In the genomic region with DNA sequence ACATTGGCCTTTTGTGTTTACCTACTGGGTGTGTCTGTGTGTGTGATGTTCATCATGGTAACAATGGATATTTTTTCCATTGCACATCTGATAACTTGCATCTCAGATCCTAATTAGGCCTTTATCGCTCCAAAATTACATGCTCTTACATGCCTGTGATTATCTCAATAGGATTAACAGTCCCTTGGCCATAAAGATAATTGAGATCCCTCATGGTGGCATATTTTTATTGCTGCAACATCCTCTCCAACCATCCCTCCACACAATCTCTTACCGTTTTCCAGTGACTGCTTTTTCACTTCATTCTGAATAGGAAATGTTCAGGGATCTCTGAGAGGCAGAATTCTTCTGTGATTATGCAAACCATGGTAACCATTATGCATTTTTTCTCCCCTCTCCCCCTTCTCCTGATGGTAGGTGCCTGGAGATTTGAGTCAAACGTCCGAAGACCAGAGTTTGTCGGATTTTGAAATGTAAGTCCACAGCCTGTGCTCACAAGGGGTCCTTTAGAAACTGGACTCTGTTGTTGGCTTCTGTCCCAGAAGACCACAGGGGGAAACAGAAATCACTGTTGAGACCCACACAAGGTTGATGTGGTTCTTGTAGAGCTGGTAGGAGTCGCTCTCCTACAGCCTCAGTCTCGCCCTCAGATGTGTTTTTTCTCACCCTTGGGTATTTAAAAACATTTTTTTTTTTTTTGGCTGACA, we compare ENCODE assay signal across 26 cellular contexts.
DNase-seq lines count a peak whose midpoint lies in the region; FAIRE-seq and TF ChIP-seq lines count a peak whose summit lies in the region.
"Had no signal": no experiment of that assay in that cellular context is flagged by ENCODE, and none has a peak within 500 bp of the region (broad histone marks: within the 10 kb centered on the region; RNA-seq: fewer than 3 reads in every experiment).

No MANE protein-coding gene starts in this region.

- H3K9me3 Mint-ChIP-seq in CD8-positive, alpha-beta memory T cell = no peaks in the 10 kb centered on the region
- H3K9me3 Mint-ChIP-seq: CD4-positive, alpha-beta T cell; mesothelial cell of epicardium; natural killer cell treated with Interleukin-12 subunit alpha and Interleukin-12 subunit beta and Interleukin-15 and Interleukin-18, amount 100 ng/mL, for 72 hours; stimulated activated naive CD8-positive, alpha-beta T cell treated with anti-CD3 and anti-CD28 coated beads, Interleukin-15, amount 100 ng/mL, for 72 hours had no signal

- H3K27ac ChIP-seq in left ventricle myocardium inferior (replicated peaks) = peak overlapping the region; percentile 3
- no peak overlapping the region for H3K27ac ChIP-seq in CD8-positive, alpha-beta memory T cell (ENCODE audit: low read depth, low read length)
- H3K27ac ChIP-seq: ascending aorta, colonic mucosa, spleen, transverse colon had no signal

- H3K27me3 ChIP-seq in left ventricle myocardium inferior (ENCODE audit: low read depth) (no peaks in the 10 kb centered on the region), MG63 (no peaks in the 10 kb centered on the region)
- no peaks in the 10 kb centered on the region for H3K27me3 ChIP-seq in CD8-positive, alpha-beta memory T cell (ENCODE audit: insufficient read depth, low read length, poor library complexity, severe bottlenecking)
- H3K27me3 ChIP-seq: ascending aorta, colonic mucosa, spleen, transverse colon had no signal

- no peak overlapping the region for H3K4me3 ChIP-seq in left ventricle myocardium inferior
- H3K4me3 ChIP-seq in CD8-positive, alpha-beta memory T cell (ENCODE audit: low read length) = no peak overlapping the region
- no peak overlapping the region for H3K4me3 ChIP-seq in MG63
- H3K4me3 ChIP-seq: ascending aorta, colonic mucosa, spleen, transverse colon had no signal

- peaks cover 0 to 7% (median 0%) of the 10 kb centered on the region in 3 donors for H3K4me1 Mint-ChIP-seq in CD8-positive, alpha-beta memory T cell
- H3K4me1 Mint-ChIP-seq: mesothelial cell of epicardium had no signal

- FAIRE-seq in D721Med (lab: Jason Lieb, UNC) = peak; percentile 78
- FAIRE-seq: GM12891, GM19239 had no signal

- TF ChIP-seq CTCF in D721Med (IDR thresholded peaks at IDR 0.05; ENCODE audit: insufficient read depth, missing control alignments) (no peak), left ventricle myocardium inferior (IDR thresholded peaks at IDR 0.05; ENCODE audit: borderline replicate concordance) (no peak)

- H3K4me3 Mint-ChIP-seq in CD8-positive, alpha-beta memory T cell = no peak overlapping the region
- H3K4me3 Mint-ChIP-seq: CD4-positive, alpha-beta T cell; mesothelial cell of epicardium; natural killer cell treated with Interleukin-12 subunit alpha and Interleukin-12 subunit beta and Interleukin-15 and Interleukin-18, amount 100 ng/mL, for 72 hours; stimulated activated naive CD8-positive, alpha-beta T cell treated with anti-CD3 and anti-CD28 coated beads, Interleukin-15, amount 100 ng/mL, for 72 hours had no signal

- H3K27me3 Mint-ChIP-seq in CD8-positive, alpha-beta memory T cell = no peaks in the 10 kb centered on the region
- H3K27me3 Mint-ChIP-seq: CD4-positive, alpha-beta T cell; natural killer cell treated with Interleukin-12 subunit alpha and Interleukin-12 subunit beta and Interleukin-15 and Interleukin-18, amount 100 ng/mL, for 72 hours; progenitor cell of endocrine pancreas; stimulated activated naive CD8-positive, alpha-beta T cell treated with anti-CD3 and anti-CD28 coated beads, Interleukin-15, amount 100 ng/mL, for 72 hours had no signal

- POLR2A ChIA-PET in CD8-positive, alpha-beta memory T cell (lab: Charles Lee) = no interaction called here

- peak; percentile 36 for DNase-seq in D721Med (ENCODE audit: insufficient read length, low spot score)
- peak in 2 of 3 experiments; percentile 43 to 81 for DNase-seq in NCI-H1417 (lab: John Stamatoyannopoulos, UW)
- peak; percentile 93 for DNase-seq in NCI-H748 treated with DMSO at 0.1 percent for 48 hours (lab: John Stamatoyannopoulos, UW)
- no peak for DNase-seq in left ventricle myocardium inferior
- no peak for DNase-seq in CD8-positive, alpha-beta memory T cell
- no peak for DNase-seq in MG63
- no peak for DNase-seq in cortex of kidney (lab: John Stamatoyannopoulos, UW)
- no peak for DNase-seq in NCI-H446 (lab: John Stamatoyannopoulos, UW)
- DNase-seq: activated naive CD4-positive, alpha-beta T cell treated with anti-CD3 and anti-CD28 coated beads, Interleukin-2, amount 50 U/mL, for 16 hours; activated T-cell treated with anti-CD3 and anti-CD28 coated beads, Interleukin-2, amount 50 U/mL, for 48 hours; CD4-positive, alpha-beta T cell; colonic mucosa; DMS79 treated with DMSO at 0.1 percent for 48 hours; glutamatergic neuron; MM.1S; NCI-H2029 treated with DMSO at 0.1 percent for 48 hours; spleen; stimulated activated CD4-positive, alpha-beta T cell treated with anti-CD3 and anti-CD28 coated beads, Interleukin-4, amount 100 ng/mL, for 4 hours; stimulated activated naive CD8-positive, alpha-beta T cell treated with anti-CD3 and anti-CD28 coated beads, Interleukin-15, amount 100 ng/mL, for 72 hours; transverse colon had no signal

- H3K36me3 Mint-ChIP-seq in CD8-positive, alpha-beta memory T cell = peaks cover 8 to 41% (median 10%) of the 10 kb centered on the region in 3 donors
- H3K36me3 Mint-ChIP-seq: natural killer cell treated with Interleukin-12 subunit alpha and Interleukin-12 subunit beta and Interleukin-15 and Interleukin-18, amount 100 ng/mL, for 72 hours had no signal

- CTCF ChIA-PET in CD8-positive, alpha-beta memory T cell (lab: Charles Lee) = no interaction called here

- intact Hi-C loops in left ventricle myocardium inferior (cut with micrococcal nuclease) = no loop called here

- H3K4me1 ChIP-seq in left ventricle myocardium inferior = no peaks in the 10 kb centered on the region
- H3K4me1 ChIP-seq in CD8-positive, alpha-beta memory T cell (ENCODE audit: insufficient read depth, low read length) = no peaks in the 10 kb centered on the region
- H3K4me1 ChIP-seq: ascending aorta, colonic mucosa, spleen, transverse colon had no signal

- H3K9me3 ChIP-seq in left ventricle myocardium inferior (replicated peaks) = no peaks in the 10 kb centered on the region
- H3K9me3 ChIP-seq in CD8-positive, alpha-beta memory T cell (ENCODE audit: low read length) = no peaks in the 10 kb centered on the region
- no peaks in the 10 kb centered on the region for H3K9me3 ChIP-seq in MG63
- H3K9me3 ChIP-seq: ascending aorta, colonic mucosa, spleen, transverse colon had no signal

- peaks cover 16% of the 10 kb centered on the region for H3K36me3 ChIP-seq in left ventricle myocardium inferior
- H3K36me3 ChIP-seq in CD8-positive, alpha-beta memory T cell (ENCODE audit: insufficient read depth, low read length) = no peaks in the 10 kb centered on the region
- H3K36me3 ChIP-seq in MG63 = no peaks in the 10 kb centered on the region
- H3K36me3 ChIP-seq: colonic mucosa, transverse colon had no signal

- peak overlapping the region in 2 of 8 donors; percentile 17 to 68 for H3K27ac Mint-ChIP-seq in CD8-positive, alpha-beta memory T cell
- H3K27ac Mint-ChIP-seq: CD4-positive, alpha-beta T cell; mesothelial cell of epicardium; natural killer cell treated with Interleukin-12 subunit alpha and Interleukin-12 subunit beta and Interleukin-15 and Interleukin-18, amount 100 ng/mL, for 72 hours; progenitor cell of endocrine pancreas had no signal

Comparison
In these comparisons a context has a peak if more than half of its experiments do, and no peak if none do; other contexts are left out.
1. DNase-seq: peak in D721Med (single experiment), NCI-H1417 (2 of 3) and NCI-H748 treated with DMSO at 0.1 percent for 48 hours (single experiment); none in left ventricle myocardium inferior (single experiment), CD8-positive, alpha-beta memory T cell (0 of 5), MG63 (single experiment), cortex of kidney (single experiment) and NCI-H446 (0 of 2).